In the genomic region with DNA sequence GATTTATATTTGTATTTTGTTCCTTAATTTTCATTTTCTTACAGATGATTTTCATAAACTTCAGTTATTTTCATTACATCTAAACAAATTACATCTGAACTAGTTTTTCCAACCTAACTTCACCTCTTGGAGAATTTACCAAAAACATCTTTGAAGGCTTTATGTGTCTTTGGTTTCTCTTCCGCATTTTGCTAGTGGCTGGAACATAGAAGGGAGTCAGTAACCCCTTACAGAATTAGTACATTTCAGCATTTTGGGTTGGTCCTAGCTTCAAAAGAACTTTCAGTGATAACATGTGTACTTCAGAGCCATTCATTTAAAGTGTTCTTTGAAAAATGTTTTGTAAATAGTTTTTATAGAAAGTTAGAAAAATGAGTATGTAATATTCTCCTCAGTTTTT, we compare ENCODE assay signal across 27 cellular contexts.
"Had no signal": no experiment of that assay in that cellular context is flagged by ENCODE, and none has a peak within 500 bp of the region (broad histone marks: within the 10 kb centered on the region; RNA-seq: fewer than 3 reads in every experiment).

No MANE protein-coding gene starts in this region.

- ATAC-seq: left colon; left lung; mucosa of descending colon; naive thymus-derived CD4-positive, alpha-beta T cell; natural killer cell treated with Interleukin-12 subunit alpha and Interleukin-12 subunit beta and Interleukin-15 and Interleukin-18, amount 100 ng/mL, for 72 hours; right lobe of liver; stimulated activated memory B cell treated with anti-CD40 and anti-IgM and Interleukin-4, amounts not matched to agents 10 μg/mL and 1 μg/mL and 100 μg/mL, for 72 hours; stimulated activated naive CD8-positive, alpha-beta T cell treated with anti-CD3 and anti-CD28 coated beads, Interleukin-15, Interleukin-2, amounts not matched to agents 100 U/mL and 50 U/mL, for 24 hours had no signal

- H3K4me3 ChIP-seq: left lung, lung, mucosa of descending colon, ovary, right atrium auricular region, right lobe of liver, smooth muscle cell, stomach, testis, thyroid gland, transverse colon, upper lobe of left lung, vagina had no signal

- H3K4me1 ChIP-seq: left lung, right atrium auricular region, right lobe of liver, testis, transverse colon, upper lobe of left lung, vagina had no signal

- H3K9me3 ChIP-seq: left lung, mucosa of descending colon, ovary, right atrium auricular region, right lobe of liver, stomach, testis, thyroid gland, transverse colon, upper lobe of left lung, vagina had no signal

- H3K27me3 ChIP-seq: left lung, ovary, right atrium auricular region, right lobe of liver, stomach, testis, thyroid gland, transverse colon, upper lobe of left lung, vagina had no signal

- DNase-seq: hypothalamus; immature natural killer cell; kidney; left colon; left lung; mesendoderm; midbrain; mucosa of descending colon; naive thymus-derived CD4-positive, alpha-beta T cell; ovary; right lobe of liver; stimulated activated CD4-positive, alpha-beta T cell treated with anti-CD3 and anti-CD28 coated beads, Interleukin-1b, Interleukin-23, amount 100 ng/mL, for 48 hours; stimulated activated CD4-positive, alpha-beta T cell treated with anti-CD3 and anti-CD28 coated beads, Interleukin-2, amount 100 ng/mL, for 48 hours; stimulated activated CD4-positive, alpha-beta T cell treated with anti-CD3 and anti-CD28 coated beads, Interleukin-4, amount 100 ng/mL, for 4 hours; stimulated activated CD8-positive, alpha-beta memory T cell treated with anti-CD3 and anti-CD28 coated beads, Interleukin-4, amount 100 ng/mL, for 48 hours; stimulated activated naive CD8-positive, alpha-beta T cell treated with anti-CD3 and anti-CD28 coated beads, Interleukin-15, Interleukin-2, amounts not matched to agents 100 U/mL and 50 U/mL, for 24 hours; stomach; testis; thyroid gland; transverse colon; upper lobe of left lung had no signal

- H3K27ac ChIP-seq: left lung, ovary, right atrium auricular region, right lobe of liver, stomach, testis, thyroid gland, transverse colon, upper lobe of left lung, vagina had no signal

- H3K4me2 ChIP-seq: smooth muscle cell had no signal

- H3K36me3 ChIP-seq: left lung, ovary, right atrium auricular region, right lobe of liver, stomach, thyroid gland, transverse colon, upper lobe of left lung, vagina had no signal
